1 cellular context compared by ENCODE assay signal in the genomic region with DNA sequence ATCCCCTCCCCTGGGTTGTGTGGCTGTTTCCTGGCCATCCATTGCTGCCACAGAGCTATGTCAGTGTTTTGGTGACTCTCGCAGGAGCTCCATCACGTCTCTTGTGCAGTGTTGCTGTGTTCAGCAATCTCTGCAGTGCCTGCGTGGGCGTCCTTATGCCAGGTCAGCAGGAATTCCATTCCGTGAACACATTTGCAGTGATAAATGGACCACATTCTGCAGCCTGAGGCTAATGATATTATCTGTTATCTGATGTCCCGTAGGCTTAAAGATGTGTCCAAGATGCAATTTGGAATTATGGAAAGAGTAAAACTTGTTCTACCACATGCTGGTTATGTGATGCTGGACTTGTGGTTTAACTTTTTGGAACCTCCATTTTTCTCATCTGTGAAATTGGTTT.
TF ChIP-seq lines count a peak whose summit lies in the region.

No MANE protein-coding gene starts in this region.

TF ChIP-seq in SK-N-SH treated with all-trans-retinoic acid at 6 μM for 48 hours, 23 proteins besides CTCF, POLR2A, EP300 and RAD21 (continued from another document):
- TF ChIP-seq, protein P1, sequence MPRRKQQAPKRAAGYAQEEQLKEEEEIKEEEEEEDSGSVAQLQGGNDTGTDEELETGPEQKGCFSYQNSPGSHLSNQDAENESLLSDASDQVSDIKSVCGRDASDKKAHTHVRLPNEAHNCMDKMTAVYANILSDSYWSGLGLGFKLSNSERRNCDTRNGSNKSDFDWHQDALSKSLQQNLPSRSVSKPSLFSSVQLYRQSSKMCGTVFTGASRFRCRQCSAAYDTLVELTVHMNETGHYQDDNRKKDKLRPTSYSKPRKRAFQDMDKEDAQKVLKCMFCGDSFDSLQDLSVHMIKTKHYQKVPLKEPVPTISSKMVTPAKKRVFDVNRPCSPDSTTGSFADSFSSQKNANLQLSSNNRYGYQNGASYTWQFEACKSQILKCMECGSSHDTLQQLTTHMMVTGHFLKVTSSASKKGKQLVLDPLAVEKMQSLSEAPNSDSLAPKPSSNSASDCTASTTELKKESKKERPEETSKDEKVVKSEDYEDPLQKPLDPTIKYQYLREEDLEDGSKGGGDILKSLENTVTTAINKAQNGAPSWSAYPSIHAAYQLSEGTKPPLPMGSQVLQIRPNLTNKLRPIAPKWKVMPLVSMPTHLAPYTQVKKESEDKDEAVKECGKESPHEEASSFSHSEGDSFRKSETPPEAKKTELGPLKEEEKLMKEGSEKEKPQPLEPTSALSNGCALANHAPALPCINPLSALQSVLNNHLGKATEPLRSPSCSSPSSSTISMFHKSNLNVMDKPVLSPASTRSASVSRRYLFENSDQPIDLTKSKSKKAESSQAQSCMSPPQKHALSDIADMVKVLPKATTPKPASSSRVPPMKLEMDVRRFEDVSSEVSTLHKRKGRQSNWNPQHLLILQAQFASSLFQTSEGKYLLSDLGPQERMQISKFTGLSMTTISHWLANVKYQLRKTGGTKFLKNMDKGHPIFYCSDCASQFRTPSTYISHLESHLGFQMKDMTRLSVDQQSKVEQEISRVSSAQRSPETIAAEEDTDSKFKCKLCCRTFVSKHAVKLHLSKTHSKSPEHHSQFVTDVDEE (CRISPR knock-in tag; IDR thresholded peaks at IDR 0.05): no peak
- TF ChIP-seq TOX (CRISPR knock-in tag; IDR thresholded peaks at IDR 0.05; ENCODE audit: borderline replicate concordance): no peak
- no peak for TF ChIP-seq SNAI2 (CRISPR knock-in tag; IDR thresholded peaks at IDR 0.05)
- no peak for TF ChIP-seq ARNTL (CRISPR knock-in tag; IDR thresholded peaks at IDR 0.05; ENCODE audit: borderline replicate concordance, low read depth)
- TF ChIP-seq ISL1 (CRISPR knock-in tag; IDR thresholded peaks at IDR 0.05): no peak
- no peak for TF ChIP-seq ZFP30 (CRISPR knock-in tag; IDR thresholded peaks at IDR 0.05)
- TF ChIP-seq OSR1 (CRISPR knock-in tag; IDR thresholded peaks at IDR 0.05): no peak
- TF ChIP-seq ZFP3 (CRISPR knock-in tag; IDR thresholded peaks at IDR 0.05): no peak
- TF ChIP-seq ZNF565 (CRISPR knock-in tag; conservative IDR thresholded peaks at IDR 0.05; ENCODE audit: low read depth): no peak
- TF ChIP-seq ESRRG (CRISPR knock-in tag; IDR thresholded peaks at IDR 0.05): no peak
- TF ChIP-seq, protein P2, sequence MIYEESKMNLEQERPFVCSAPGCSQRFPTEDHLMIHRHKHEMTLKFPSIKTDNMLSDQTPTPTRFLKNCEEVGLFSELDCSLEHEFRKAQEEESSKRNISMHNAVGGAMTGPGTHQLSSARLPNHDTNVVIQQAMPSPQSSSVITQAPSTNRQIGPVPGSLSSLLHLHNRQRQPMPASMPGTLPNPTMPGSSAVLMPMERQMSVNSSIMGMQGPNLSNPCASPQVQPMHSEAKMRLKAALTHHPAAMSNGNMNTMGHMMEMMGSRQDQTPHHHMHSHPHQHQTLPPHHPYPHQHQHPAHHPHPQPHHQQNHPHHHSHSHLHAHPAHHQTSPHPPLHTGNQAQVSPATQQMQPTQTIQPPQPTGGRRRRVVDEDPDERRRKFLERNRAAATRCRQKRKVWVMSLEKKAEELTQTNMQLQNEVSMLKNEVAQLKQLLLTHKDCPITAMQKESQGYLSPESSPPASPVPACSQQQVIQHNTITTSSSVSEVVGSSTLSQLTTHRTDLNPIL (CRISPR knock-in tag; IDR thresholded peaks at IDR 0.05; ENCODE audit: low read depth): no peak
- TF ChIP-seq, protein P3, sequence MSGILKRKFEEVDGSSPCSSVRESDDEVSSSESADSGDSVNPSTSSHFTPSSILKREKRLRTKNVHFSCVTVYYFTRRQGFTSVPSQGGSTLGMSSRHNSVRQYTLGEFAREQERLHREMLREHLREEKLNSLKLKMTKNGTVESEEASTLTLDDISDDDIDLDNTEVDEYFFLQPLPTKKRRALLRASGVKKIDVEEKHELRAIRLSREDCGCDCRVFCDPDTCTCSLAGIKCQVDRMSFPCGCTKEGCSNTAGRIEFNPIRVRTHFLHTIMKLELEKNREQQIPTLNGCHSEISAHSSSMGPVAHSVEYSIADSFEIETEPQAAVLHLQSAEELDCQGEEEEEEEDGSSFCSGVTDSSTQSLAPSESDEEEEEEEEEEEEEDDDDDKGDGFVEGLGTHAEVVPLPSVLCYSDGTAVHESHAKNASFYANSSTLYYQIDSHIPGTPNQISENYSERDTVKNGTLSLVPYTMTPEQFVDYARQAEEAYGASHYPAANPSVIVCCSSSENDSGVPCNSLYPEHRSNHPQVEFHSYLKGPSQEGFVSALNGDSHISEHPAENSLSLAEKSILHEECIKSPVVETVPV (CRISPR knock-in tag; IDR thresholded peaks at IDR 0.05): no peak
- TF ChIP-seq GLIS3 (CRISPR knock-in tag; IDR thresholded peaks at IDR 0.05): no peak
- no peak for TF ChIP-seq TCF4 (CRISPR knock-in tag; IDR thresholded peaks at IDR 0.05; ENCODE audit: borderline replicate concordance)
- no peak for TF ChIP-seq BACH2 (CRISPR knock-in tag; IDR thresholded peaks at IDR 0.05; ENCODE audit: borderline replicate concordance)
- TF ChIP-seq, protein P4, sequence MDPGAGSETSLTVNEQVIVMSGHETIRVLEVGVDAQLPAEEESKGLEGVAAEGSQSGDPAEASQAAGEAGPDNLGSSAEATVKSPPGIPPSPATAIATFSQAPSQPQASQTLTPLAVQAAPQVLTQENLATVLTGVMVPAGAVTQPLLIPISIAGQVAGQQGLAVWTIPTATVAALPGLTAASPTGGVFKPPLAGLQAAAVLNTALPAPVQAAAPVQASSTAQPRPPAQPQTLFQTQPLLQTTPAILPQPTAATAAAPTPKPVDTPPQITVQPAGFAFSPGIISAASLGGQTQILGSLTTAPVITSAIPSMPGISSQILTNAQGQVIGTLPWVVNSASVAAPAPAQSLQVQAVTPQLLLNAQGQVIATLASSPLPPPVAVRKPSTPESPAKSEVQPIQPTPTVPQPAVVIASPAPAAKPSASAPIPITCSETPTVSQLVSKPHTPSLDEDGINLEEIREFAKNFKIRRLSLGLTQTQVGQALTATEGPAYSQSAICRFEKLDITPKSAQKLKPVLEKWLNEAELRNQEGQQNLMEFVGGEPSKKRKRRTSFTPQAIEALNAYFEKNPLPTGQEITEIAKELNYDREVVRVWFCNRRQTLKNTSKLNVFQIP (CRISPR knock-in tag; IDR thresholded peaks at IDR 0.05; ENCODE audit: borderline replicate concordance, low read depth): no peak
